ENCODE assay signal across 8 cellular contexts in the genomic region with DNA sequence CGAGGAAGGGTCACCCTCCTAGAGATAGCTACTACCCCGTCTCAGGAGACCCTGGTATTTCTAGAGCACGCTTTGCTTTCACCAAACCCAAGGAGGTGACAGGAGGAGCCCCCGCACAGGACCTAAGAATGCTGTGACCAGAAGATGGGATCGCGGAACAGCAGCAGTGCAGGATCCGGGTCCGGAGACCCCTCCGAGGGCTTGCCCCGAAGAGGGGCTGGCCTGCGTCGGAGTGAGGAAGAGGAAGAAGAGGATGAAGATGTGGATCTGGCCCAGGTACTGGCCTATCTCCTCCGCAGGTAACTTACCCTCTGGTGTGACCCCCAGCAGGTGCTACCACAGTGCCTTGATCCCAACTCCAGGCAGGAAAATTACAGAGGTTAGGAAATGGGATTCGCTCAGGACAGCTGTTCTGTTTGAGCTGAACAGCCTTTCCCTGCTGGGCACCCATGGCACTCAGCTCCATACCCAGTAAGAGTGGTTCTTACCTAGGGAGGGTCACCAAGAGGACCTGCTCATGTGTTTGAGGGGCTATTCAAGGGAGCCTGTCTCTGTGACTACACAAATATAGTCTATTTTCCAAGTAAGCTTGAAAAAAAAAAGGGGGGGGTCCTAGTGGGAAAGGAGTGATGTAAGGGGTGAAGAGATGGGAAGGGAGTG. TPM values are rescaled to one million over a fixed set of nuclear protein-coding genes. Genes with fewer than 3 reads are reported as not detected.
DNase-seq lines count a peak whose midpoint lies in the region; ATAC-seq and TF ChIP-seq lines count a peak whose summit lies in the region.

No MANE protein-coding gene starts in this region.

- no peak overlapping the region for H3K4ac ChIP-seq in neuronal stem cell (ENCODE audit: low read length)

- H3K9ac ChIP-seq in OCI-LY3 (ENCODE audit: low read length) (peak overlapping the region; percentile 75), neuronal stem cell (ENCODE audit: low read depth, low read length, poor library complexity) (no peak overlapping the region)

- peak overlapping the region; percentile 95 to 99 (median 98) for H3K4me3 Mint-ChIP-seq in CD4-positive, alpha-beta memory T cell
- peak overlapping the region; percentile 95 for H3K4me3 Mint-ChIP-seq in endothelial cell (ENCODE audit: unreplicated experiment)

- no peaks in the 10 kb centered on the region for H3K27me3 ChIP-seq in CD4-positive, alpha-beta memory T cell (ENCODE audit: insufficient read depth, low read length)
- H3K27me3 ChIP-seq in OCI-LY3 (ENCODE audit: low read depth, low read length) (no peaks in the 10 kb centered on the region), neuronal stem cell (ENCODE audit: control insufficient read depth in 3 of 3, insufficient read depth in 3 of 3, low read depth in 1 of 3, low read length in 3 of 3) (no peaks in the 10 kb centered on the region)

- H3K79me1 ChIP-seq in neuronal stem cell (ENCODE audit: low read depth, low read length): no peaks in the 10 kb centered on the region

- no peak overlapping the region for H2AK5ac ChIP-seq in neuronal stem cell (ENCODE audit: low read depth, low read length)

- H3K79me2 ChIP-seq in OCI-LY3 (ENCODE audit: low read length): peaks cover 12% of the 10 kb centered on the region; the same call in 1 of the 2 replicates

- H4K8ac ChIP-seq in neuronal stem cell (ENCODE audit: low read depth, low read length): no peak overlapping the region

- no peak overlapping the region for H2BK15ac ChIP-seq in neuronal stem cell (ENCODE audit: low read length)

- POLR2A ChIA-PET in CD4-positive, alpha-beta memory T cell (lab: Charles Lee; ENCODE audit: partially characterized antibody): interaction anchor here (0.6 to 9.6 kb wide), 28 partner anchors 9 to 321 kb away, joined by 3 to 347 read pairs (median 11); a partner anchor contains a TSS

- H3K4me2 ChIP-seq in OCI-LY3 (ENCODE audit: low read length): peak overlapping the region; percentile 91
- peak overlapping the region; percentile 88 for H3K4me2 ChIP-seq in neuronal stem cell (ENCODE audit: insufficient read depth, low read length, poor library complexity, severe bottlenecking)

- H2AFZ ChIP-seq in OCI-LY3 (ENCODE audit: low read depth, low read length): peak overlapping the region; percentile 40; the same call in 1 of the 2 replicates
- H2AFZ ChIP-seq in neuronal stem cell (ENCODE audit: low read length): peak overlapping the region; percentile 96

- H3K18ac ChIP-seq in neuronal stem cell (ENCODE audit: low read length): no peak overlapping the region

- H3K36me3 ChIP-seq in CD4-positive, alpha-beta memory T cell (ENCODE audit: insufficient read depth, low read length): peaks cover 31% of the 10 kb centered on the region
- H3K36me3 ChIP-seq in OCI-LY3 (replicated peaks; ENCODE audit: low read depth, low read length) (peaks cover 24% of the 10 kb centered on the region), neuronal stem cell (replicated peaks in 1 of 2; ENCODE audit: control insufficient read depth in 2 of 2, insufficient read depth in 2 of 2, low read length in 2 of 2) (peaks cover 15 to 43% of the 10 kb centered on the region in 2 donors)

- peaks cover 0 to 2% (median 0%) of the 10 kb centered on the region in 8 donors for H3K9me3 Mint-ChIP-seq in CD4-positive, alpha-beta memory T cell
- H3K9me3 Mint-ChIP-seq in endothelial cell (ENCODE audit: unreplicated experiment): no peaks in the 10 kb centered on the region

- no peaks in the 10 kb centered on the region for H3K9me3 ChIP-seq in CD4-positive, alpha-beta memory T cell (ENCODE audit: control insufficient read depth in 1 of 2, low read length in 2 of 2)
- H3K9me3 ChIP-seq in OCI-LY3 (ENCODE audit: insufficient read depth, low read length) (no peaks in the 10 kb centered on the region), neuronal stem cell (replicated peaks in 1 of 2; ENCODE audit: control insufficient read depth in 2 of 2, insufficient read depth in 1 of 2, low read depth in 1 of 2, low read length in 2 of 2) (no peaks in the 10 kb centered on the region)

- no peak for TF ChIP-seq CTCF in OCI-LY3 (IDR thresholded peaks at IDR 0.05; ENCODE audit: low read depth, low read length)
- no peak for TF ChIP-seq CTCF in endothelial cell (IDR thresholded peaks at IDR 0.05; ENCODE audit: unreplicated experiment)

- no peak overlapping the region for H3K14ac ChIP-seq in neuronal stem cell (ENCODE audit: low read length)

- H3K4me1 ChIP-seq in CD4-positive, alpha-beta memory T cell (ENCODE audit: insufficient read depth, low read length): peaks cover 29% of the 10 kb centered on the region
- H3K4me1 ChIP-seq in OCI-LY3 (ENCODE audit: low read length): peaks cover 8% of the 10 kb centered on the region
- peaks cover 4 to 8% of the 10 kb centered on the region in 2 donors for H3K4me1 ChIP-seq in neuronal stem cell (ENCODE audit: control insufficient read depth in 2 of 2, insufficient read depth in 1 of 2, low read depth in 1 of 2, low read length in 2 of 2)

- no peak overlapping the region for H3K23ac ChIP-seq in neuronal stem cell (ENCODE audit: low read depth, low read length, poor library complexity)

- H4K20me1 ChIP-seq in OCI-LY3 (ENCODE audit: insufficient read depth, low read length): no peaks in the 10 kb centered on the region

- no peaks in the 10 kb centered on the region for H3K27me3 Mint-ChIP-seq in CD4-positive, alpha-beta memory T cell
- H3K27me3 Mint-ChIP-seq in endothelial cell (ENCODE audit: unreplicated experiment): peaks cover 10% of the 10 kb centered on the region

- H2BK120ac ChIP-seq in neuronal stem cell (ENCODE audit: low read depth, low read length): no peak overlapping the region

- CTCF ChIA-PET in CD4-positive, alpha-beta memory T cell (lab: Charles Lee; ENCODE audit: partially characterized antibody): interaction anchor here (1.2 to 5.4 kb wide), 13 partner anchors 12 to 193 kb away, joined by 3 to 43 read pairs (median 9); a partner anchor contains a TSS

- peaks cover 19 to 44% (median 30%) of the 10 kb centered on the region in 4 donors for H3K4me1 Mint-ChIP-seq in CD4-positive, alpha-beta memory T cell
- H3K4me1 Mint-ChIP-seq in endothelial cell (ENCODE audit: unreplicated experiment): peaks cover 20% of the 10 kb centered on the region

- no peak overlapping the region for H2BK5ac ChIP-seq in neuronal stem cell (ENCODE audit: low read length)

- no peak overlapping the region for H4K91ac ChIP-seq in neuronal stem cell (ENCODE audit: low read depth, low read length, poor library complexity)

- intact Hi-C loops in CD4-positive, alpha-beta memory T cell (cut with micrococcal nuclease): loop anchor here (2.0 to 10.0 kb wide), 2 partner anchors 97 to 651 kb away; a partner anchor contains a TSS

- DNase-seq in CD4-positive, alpha-beta memory T cell: no peak
- DNase-seq in endothelial cell (ENCODE audit: low spot score): peak; percentile 9
- DNase-seq in neuronal stem cell (ENCODE audit: low spot score): no peak
- no peak for DNase-seq in SKM-1 (lab: John Stamatoyannopoulos, UW; ENCODE audit: unreplicated experiment)
- DNase-seq in medulla oblongata (ENCODE audit: extremely low spot score): no peak

- no peak overlapping the region for H2BK12ac ChIP-seq in neuronal stem cell (ENCODE audit: low read length)

- ATAC-seq in HG03520 (IDR thresholded peaks at IDR 0.05; ENCODE audit: unreplicated experiment) (no peak), HG02759 (IDR thresholded peaks at IDR 0.05; ENCODE audit: unreplicated experiment) (no peak)

- H3K27ac Mint-ChIP-seq in CD4-positive, alpha-beta memory T cell: peak overlapping the region; percentile 98 to 100 (median 99)
- peak overlapping the region; percentile 97 for H3K27ac Mint-ChIP-seq in endothelial cell (ENCODE audit: unreplicated experiment)

- peaks cover 30 to 52% of the 10 kb centered on the region in 2 donors for H3K36me3 Mint-ChIP-seq in CD4-positive, alpha-beta memory T cell
- H3K36me3 Mint-ChIP-seq in endothelial cell (ENCODE audit: low read depth, unreplicated experiment): peaks cover 19% of the 10 kb centered on the region

- H3K4me3 ChIP-seq in CD4-positive, alpha-beta memory T cell (ENCODE audit: low read length in 2 of 2): peak overlapping the region; percentile 97 to 98
- H3K4me3 ChIP-seq in OCI-LY3 (ENCODE audit: low read length): peak overlapping the region; percentile 91
- H3K4me3 ChIP-seq in neuronal stem cell (ENCODE audit: low read length in 2 of 2): peak overlapping the region; percentile 75 to 87

- WGBS in neuronal stem cell (ENCODE audit: extremely low coverage in 2 of 2, insufficient read length in 2 of 2, insufficient replicate concordance in 1 of 2), 2 donors: no CpG with 5 or more reads among the region's 14 CpGs

- peak overlapping the region; percentile 98 for H3K27ac ChIP-seq in CD4-positive, alpha-beta memory T cell (ENCODE audit: low read depth, low read length)
- H3K27ac ChIP-seq in OCI-LY3 (ENCODE audit: low read length) (peak overlapping the region; percentile 8; the same call in 1 of the 2 replicates), neuronal stem cell (replicated peaks; ENCODE audit: low read length) (no peak overlapping the region)

RNA-seq across cellular contexts. Expression of a gene that starts 0.8 kb away (rescaled TPM):
- total RNA-seq in CD4-positive, alpha-beta memory T cell: 1 to 10 TPM; 2.9 to 4.5 TPM
- polyA plus RNA-seq in CD4-positive, alpha-beta memory T cell: 1 to 10 TPM; 1.4 to 1.6 TPM
- 1.2 TPM for total RNA-seq in endothelial cell (ENCODE audit: unreplicated experiment)
- 1.2 TPM for polyA plus RNA-seq in neuronal stem cell (2013, experiment 1 of 2)
- 0.97 TPM for polyA plus RNA-seq in neuronal stem cell (2013, experiment 2 of 2)

RNA-seq across cellular contexts. Expression of a gene that starts 1.0 kb away (rescaled TPM):
- total RNA-seq in CD4-positive, alpha-beta memory T cell: 10 to 100 TPM; 71.5 to 75.8 TPM
- 10 to 100 TPM; 75.1 to 93.4 TPM for polyA plus RNA-seq in CD4-positive, alpha-beta memory T cell
- 38.2 TPM for total RNA-seq in endothelial cell (ENCODE audit: unreplicated experiment)
- 31.3 TPM for polyA plus RNA-seq in neuronal stem cell (2013, experiment 1 of 2)
- polyA plus RNA-seq in neuronal stem cell (2013, experiment 2 of 2): 30.9 TPM

RNA-seq across cellular contexts. Expression of a gene that starts 14.9 kb away (rescaled TPM):
- total RNA-seq in CD4-positive, alpha-beta memory T cell: 1 to 10 TPM; 3.2 to 4.2 TPM
- polyA plus RNA-seq in CD4-positive, alpha-beta memory T cell: under 1 TPM; 0.69 to 0.81 TPM
- total RNA-seq in endothelial cell (ENCODE audit: unreplicated experiment): 0.59 TPM
- 0.33 TPM for polyA plus RNA-seq in neuronal stem cell (2013, experiment 1 of 2)
- polyA plus RNA-seq in neuronal stem cell (2013, experiment 2 of 2): 0.18 TPM

RNA-seq across cellular contexts. Expression of a gene that starts 20.4 kb away (rescaled TPM):
- 100 to 1,000 TPM; 257 to 273 TPM for total RNA-seq in CD4-positive, alpha-beta memory T cell
- 1,000 to 10,000 TPM in 1 of 2 donors, 100 to 1,000 TPM in 1; 976 to 1,008 TPM for polyA plus RNA-seq in CD4-positive, alpha-beta memory T cell
- total RNA-seq in endothelial cell (ENCODE audit: unreplicated experiment): 43.6 TPM
- polyA plus RNA-seq in neuronal stem cell (2013, experiment 1 of 2): 61.7 TPM
- 61.2 TPM for polyA plus RNA-seq in neuronal stem cell (2013, experiment 2 of 2)

RNA-seq across cellular contexts. Expression of a gene that starts 21.5 kb away (rescaled TPM):
- total RNA-seq in CD4-positive, alpha-beta memory T cell: 10 to 100 TPM; 18.3 to 21.4 TPM
- polyA plus RNA-seq in CD4-positive, alpha-beta memory T cell: 10 to 100 TPM; 11.0 to 15.5 TPM
- total RNA-seq in endothelial cell (ENCODE audit: unreplicated experiment): 23.9 TPM
- 15.2 TPM for polyA plus RNA-seq in neuronal stem cell (2013, experiment 1 of 2)
- 15.1 TPM for polyA plus RNA-seq in neuronal stem cell (2013, experiment 2 of 2)
